Comparison of ENCODE assay signal across 31 cellular contexts in the genomic region with DNA sequence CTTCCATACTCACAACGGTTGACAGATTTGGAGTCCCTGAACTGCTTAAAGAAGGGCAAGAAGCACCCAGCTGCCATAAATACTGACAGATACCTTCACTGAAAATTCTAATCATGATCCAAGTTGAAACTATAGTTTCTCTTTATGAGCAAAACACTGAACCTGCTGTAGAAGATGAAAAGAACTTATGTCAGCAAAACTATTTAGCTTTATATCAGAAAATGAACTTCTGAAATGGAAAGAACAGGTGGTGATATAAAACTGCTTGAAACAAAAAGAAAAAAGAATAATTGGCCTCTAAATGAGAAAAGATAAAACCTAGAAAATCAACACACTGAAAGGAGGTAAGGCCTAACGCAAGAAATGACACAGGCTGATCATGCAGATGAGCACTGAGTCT.
DNase-seq lines count a peak whose midpoint lies in the region; ATAC-seq lines count a peak whose summit lies in the region.
"Had no signal": no experiment of that assay in that cellular context is flagged by ENCODE, and none has a peak within 500 bp of the region (broad histone marks: within the 10 kb centered on the region; RNA-seq: fewer than 3 reads in every experiment).

No MANE protein-coding gene starts in this region.

- H3K4me3 ChIP-seq in endocrine pancreas (ENCODE audit: control insufficient read depth, insufficient read depth, low read length) = peak overlapping the region; percentile 43
- H3K4me3 ChIP-seq: body of pancreas, GM23338, left lung, Peyer's patch, psoas muscle had no signal

- peaks cover 29% of the 10 kb centered on the region for H3K4me1 Mint-ChIP-seq in stimulated activated naive CD8-positive, alpha-beta T cell treated with anti-CD3 and anti-CD28 coated beads, Interleukin-15, Interleukin-2, amounts not matched to agents 100 ng/mL and 50 ng/mL, for 24 hours (ENCODE audit: low read depth)
- peaks cover 29% of the 10 kb centered on the region for H3K4me1 Mint-ChIP-seq in stimulated activated naive CD8-positive, alpha-beta T cell treated with anti-CD3 and anti-CD28 coated beads, Interleukin-15, amount 100 ng/mL, for 72 hours
- H3K4me1 Mint-ChIP-seq: endodermal cell, GM23338 had no signal

- DNase-seq in DMS53 (lab: John Stamatoyannopoulos, UW) (peak; percentile 15), DMS53 treated with DMSO at 0.1 percent for 48 hours (lab: John Stamatoyannopoulos, UW; ENCODE audit: unreplicated experiment) (no peak), NCI-H446 treated with DMSO at 0.1 percent for 48 hours (lab: John Stamatoyannopoulos, UW) (no peak), GM19238 (ENCODE audit: insufficient read length, low spot score) (no peak)
- no peak for DNase-seq in stimulated activated naive CD8-positive, alpha-beta T cell treated with anti-CD3 and anti-CD28 coated beads, Interleukin-15, amount 100 ng/mL, for 72 hours
- DNase-seq: body of pancreas; Calu3; endodermal cell; foreskin fibroblast; head of caudate nucleus; islet precursor cell; left lung; mesenchymal stem cell; NCI-H146; NCI-H226; NCI-H69; Peyer's patch; psoas muscle; SIG-M5; stimulated activated CD4-positive, alpha-beta T cell treated with anti-CD3 and anti-CD28 coated beads, Interleukin-4, amount 100 ng/mL, for 4 hours; substantia nigra; T-helper 9 cell; WERI-Rb-1 had no signal

- H3K4me3 Mint-ChIP-seq in stimulated activated naive CD8-positive, alpha-beta T cell treated with anti-CD3 and anti-CD28 coated beads, Interleukin-15, Interleukin-2, amounts not matched to agents 100 ng/mL and 50 ng/mL, for 24 hours = no peak overlapping the region
- H3K4me3 Mint-ChIP-seq in stimulated activated naive CD8-positive, alpha-beta T cell treated with anti-CD3 and anti-CD28 coated beads, Interleukin-15, amount 100 ng/mL, for 72 hours = no peak overlapping the region
- H3K4me3 Mint-ChIP-seq: CD14-positive monocyte; central memory CD8-positive, alpha-beta T cell; dendritic cell treated with granulocyte-macrophage colony-stimulating factor and Interleukin-4, amounts not matched to agents 40 ng/mL and 50 ng/mL, for 4 days; endodermal cell; GM23338 had no signal

- no peak overlapping the region for H3K9ac ChIP-seq in endocrine pancreas (ENCODE audit: control insufficient read depth, insufficient read depth, low read length)

- H3K9me3 ChIP-seq in endocrine pancreas (ENCODE audit: control insufficient read depth, low read length) = no peaks in the 10 kb centered on the region
- H3K9me3 ChIP-seq: body of pancreas, left lung, neutrophil, Peyer's patch, psoas muscle had no signal

- no peak for ATAC-seq in stimulated activated naive CD8-positive, alpha-beta T cell treated with anti-CD3 and anti-CD28 coated beads, Interleukin-15, amount 100 ng/mL, for 72 hours
- ATAC-seq in HG03571 (IDR thresholded peaks at IDR 0.05; ENCODE audit: unreplicated experiment) = no peak
- ATAC-seq: body of pancreas, GM23338, left lung, psoas muscle had no signal

- H3K9me3 Mint-ChIP-seq in stimulated activated naive CD8-positive, alpha-beta T cell treated with anti-CD3 and anti-CD28 coated beads, Interleukin-15, Interleukin-2, amounts not matched to agents 100 ng/mL and 50 ng/mL, for 24 hours = no peaks in the 10 kb centered on the region
- H3K9me3 Mint-ChIP-seq in stimulated activated naive CD8-positive, alpha-beta T cell treated with anti-CD3 and anti-CD28 coated beads, Interleukin-15, amount 100 ng/mL, for 72 hours = no peaks in the 10 kb centered on the region
- H3K9me3 Mint-ChIP-seq: CD14-positive monocyte; central memory CD8-positive, alpha-beta T cell; dendritic cell treated with granulocyte-macrophage colony-stimulating factor and Interleukin-4, amounts not matched to agents 40 ng/mL and 50 ng/mL, for 4 days; endodermal cell; GM23338 had no signal

- H3K27me3 Mint-ChIP-seq in stimulated activated naive CD8-positive, alpha-beta T cell treated with anti-CD3 and anti-CD28 coated beads, Interleukin-15, Interleukin-2, amounts not matched to agents 100 ng/mL and 50 ng/mL, for 24 hours = no peaks in the 10 kb centered on the region
- H3K27me3 Mint-ChIP-seq in stimulated activated naive CD8-positive, alpha-beta T cell treated with anti-CD3 and anti-CD28 coated beads, Interleukin-15, amount 100 ng/mL, for 72 hours = no peaks in the 10 kb centered on the region
- H3K27me3 Mint-ChIP-seq: central memory CD8-positive, alpha-beta T cell; dendritic cell treated with granulocyte-macrophage colony-stimulating factor and Interleukin-4, amounts not matched to agents 40 ng/mL and 50 ng/mL, for 4 days had no signal

- H3K4me1 ChIP-seq in endocrine pancreas (ENCODE audit: control insufficient read depth, insufficient read depth, low read length) = peaks cover 5% of the 10 kb centered on the region
- H3K4me1 ChIP-seq: body of pancreas, left lung, Peyer's patch, psoas muscle had no signal

- H3K27me3 ChIP-seq in endocrine pancreas (ENCODE audit: control insufficient read depth, insufficient read depth, low read length) = no peaks in the 10 kb centered on the region
- H3K27me3 ChIP-seq: body of pancreas, left lung, neutrophil, Peyer's patch had no signal

- peak overlapping the region; percentile 58 for H3K27ac Mint-ChIP-seq in stimulated activated naive CD8-positive, alpha-beta T cell treated with anti-CD3 and anti-CD28 coated beads, Interleukin-15, Interleukin-2, amounts not matched to agents 100 ng/mL and 50 ng/mL, for 24 hours
- H3K27ac Mint-ChIP-seq in stimulated activated naive CD8-positive, alpha-beta T cell treated with anti-CD3 and anti-CD28 coated beads, Interleukin-15, amount 100 ng/mL, for 72 hours = no peak overlapping the region
- H3K27ac Mint-ChIP-seq: CD14-positive monocyte; dendritic cell treated with granulocyte-macrophage colony-stimulating factor and Interleukin-4, amounts not matched to agents 40 ng/mL and 50 ng/mL, for 4 days; endodermal cell; GM23338 had no signal

- H3K36me3 Mint-ChIP-seq in stimulated activated naive CD8-positive, alpha-beta T cell treated with anti-CD3 and anti-CD28 coated beads, Interleukin-15, Interleukin-2, amounts not matched to agents 100 ng/mL and 50 ng/mL, for 24 hours (ENCODE audit: low read depth) = peaks cover 41% of the 10 kb centered on the region

- no peaks in the 10 kb centered on the region for H3K36me3 ChIP-seq in endocrine pancreas (ENCODE audit: control insufficient read depth, insufficient read depth, low read length)
- H3K36me3 ChIP-seq: left lung, neutrophil had no signal
